ENCODE assay signal across 1 cellular context in the genomic region with DNA sequence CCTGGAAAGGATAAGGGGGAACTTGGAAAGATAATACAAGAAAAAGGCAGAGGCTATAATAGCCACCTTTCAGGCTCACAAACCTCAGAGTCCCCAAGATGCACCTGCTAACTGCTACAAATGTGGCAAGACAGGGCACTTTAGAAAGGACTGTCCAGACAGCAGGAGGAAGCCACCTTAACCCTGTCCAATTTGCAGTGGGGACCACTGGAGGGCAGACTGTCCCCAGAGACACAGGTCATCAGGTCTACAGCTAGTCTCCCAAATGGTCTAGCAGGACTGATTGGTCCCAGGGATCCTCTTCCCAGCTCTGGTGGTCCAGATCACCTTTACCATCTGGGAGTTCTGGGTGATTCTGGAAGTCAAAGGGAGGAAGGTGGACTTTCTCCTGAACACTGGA.
TF ChIP-seq lines count a peak whose summit lies in the region.

No MANE protein-coding gene starts in this region.

TF ChIP-seq in GM23338, 12 proteins besides CTCF, POLR2A, EP300 and RAD21 (continued from another document):
- TF ChIP-seq ZNF462 (CRISPR knock-in tag; IDR thresholded peaks at IDR 0.05) (no peak), CREB1 (CRISPR knock-in tag; IDR thresholded peaks at IDR 0.05; ENCODE audit: low read depth) (no peak), JUNB (IDR thresholded peaks at IDR 0.05; ENCODE audit: unreplicated experiment) (no peak), ZNF114 (CRISPR knock-in tag; IDR thresholded peaks at IDR 0.05) (no peak), ETS1 (IDR thresholded peaks at IDR 0.05) (no peak), POLR2AphosphoS5 (IDR thresholded peaks at IDR 0.05; ENCODE audit: low read depth) (no peak), STAT1 (IDR thresholded peaks at IDR 0.05; ENCODE audit: unreplicated experiment) (no peak)
TF ChIP-seq in GM23338: peak in this region for 0.
